ENCODE assay signal across 4 cellular contexts in genomic region chr6:33831725-33832124, GRCh38. TPM values are rescaled to one million over a fixed set of nuclear protein-coding genes. Genes with fewer than 3 reads are reported as not detected.
"Had no signal": no experiment of that assay in that cellular context is flagged by ENCODE, and none has a peak within 500 bp of the region (broad histone marks: within the 10 kb centered on the region; RNA-seq: fewer than 3 reads in every experiment).

No MANE protein-coding gene starts in this region.

RNA-seq across cellular contexts. Expression of gene MLN, which starts 27.9 kb away (rescaled TPM):
- total RNA-seq: LHCN-M2, M059J, MCF 10A, NCI-H460 had no signal
